16 cellular contexts compared by ENCODE assay signal in genomic region chr11:100515087-100515486, GRCh38.
A peak's percentile ranks its signal among the peaks of the same experiment; 100 is the strongest.
DNase-seq lines count a peak whose midpoint lies in the region; ATAC-seq and TF ChIP-seq lines count a peak whose summit lies in the region.
"Had no signal": no experiment of that assay in that cellular context is flagged by ENCODE, and none has a peak within 500 bp of the region (broad histone marks: within the 10 kb centered on the region; RNA-seq: fewer than 3 reads in every experiment).

No MANE protein-coding gene starts in this region.

- H3K56ac ChIP-seq in H9 (ENCODE audit: insufficient read length, low read depth, low read length) = no peak overlapping the region

- CTCF ChIA-PET in WTC11 (lab: Charles Lee) = interaction anchor here (0.8 kb wide), 1 partner anchor 11 kb away, joined by 4 read pairs; no protein-coding TSS in a partner anchor

- H3K79me2 ChIP-seq in H9 (ENCODE audit: insufficient read depth, low read length) (no peaks in the 10 kb centered on the region), neural progenitor cell (ENCODE audit: low read depth) (no peaks in the 10 kb centered on the region)

- H3K9ac ChIP-seq in H9 (ENCODE audit: extremely low read depth, insufficient read length, low read length) (no peak overlapping the region), neural progenitor cell (no peak overlapping the region)
- H3K9ac ChIP-seq: BLaER1 treated with 17β-estradiol and CSF1 and Interleukin-3, amounts not matched to agents 10 nM and 100 nM had no signal

- H3K4me3 Mint-ChIP-seq in H9 (no peak overlapping the region), WTC11 (no peak overlapping the region), neural progenitor cell (no peak overlapping the region)
- H3K4me3 Mint-ChIP-seq: activated CD4-positive, alpha-beta T cell treated with anti-CD3 and anti-CD28 coated beads, Interleukin-2, amount 10 ng/mL, durations not matched to agents 24 days and 14 days; activated naive CD8-positive, alpha-beta T cell treated with anti-CD3 and anti-CD28 coated beads, Interleukin-2, amount 10 ng/mL, durations not matched to agents 7 days and 5 days; immature natural killer cell had no signal

- H4K91ac ChIP-seq in H9 (ENCODE audit: insufficient read length, low read depth, low read length) = no peak overlapping the region

- no peak overlapping the region for H3K27ac ChIP-seq in H9 (ENCODE audit: insufficient read length, low read depth, low read length)
- H3K27ac ChIP-seq in neural progenitor cell = no peak overlapping the region
- H3K27ac ChIP-seq in WERI-Rb-1 = no peak overlapping the region
- H3K27ac ChIP-seq in caudate nucleus (ENCODE audit: low read depth, low read length) = no peak overlapping the region
- H3K27ac ChIP-seq: BLaER1 treated with 17β-estradiol and CSF1 and Interleukin-3, amounts not matched to agents 10 nM and 100 nM; colonic mucosa had no signal

- H2AK5ac ChIP-seq in H9 (ENCODE audit: insufficient read length, low read length) = no peak overlapping the region

- POLR2A ChIA-PET in WTC11 (lab: Charles Lee) = no interaction called here

- no peak overlapping the region for H3K14ac ChIP-seq in H9 (ENCODE audit: insufficient read depth, low read length)

- no peak overlapping the region for H2BK120ac ChIP-seq in H9 (ENCODE audit: low read depth, low read length, poor library complexity, severe bottlenecking)

- no peaks in the 10 kb centered on the region for H3K27me3 ChIP-seq in H9 (ENCODE audit: insufficient read depth, low read length)
- H3K27me3 ChIP-seq in neural progenitor cell = no peaks in the 10 kb centered on the region
- H3K27me3 ChIP-seq in WERI-Rb-1 (ENCODE audit: insufficient read depth, low read depth, severe bottlenecking) = no peaks in the 10 kb centered on the region
- H3K27me3 ChIP-seq: BLaER1 treated with 17β-estradiol and CSF1 and Interleukin-3, amounts not matched to agents 10 nM and 100 nM; colonic mucosa had no signal

- H3K27ac Mint-ChIP-seq in H9 (no peak overlapping the region), WTC11 (peak overlapping the region; percentile 61; the same call in 1 of the 2 replicates), neural progenitor cell (no peak overlapping the region)
- H3K27ac Mint-ChIP-seq: activated CD4-positive, alpha-beta T cell treated with anti-CD3 and anti-CD28 coated beads, Interleukin-2, amount 10 ng/mL, durations not matched to agents 24 days and 14 days; activated naive CD8-positive, alpha-beta T cell treated with anti-CD3 and anti-CD28 coated beads, Interleukin-2, amount 10 ng/mL, durations not matched to agents 7 days and 5 days; immature natural killer cell; progenitor cell of endocrine pancreas had no signal

- no peaks in the 10 kb centered on the region for H3K79me1 ChIP-seq in H9 (ENCODE audit: insufficient read depth, low read depth, low read length, poor library complexity, severe bottlenecking)

- H3K23me2 ChIP-seq in H9 (ENCODE audit: insufficient read length, low read depth, low read length, poor library complexity, severe bottlenecking) = no peaks in the 10 kb centered on the region

- no peak overlapping the region for H3T11ph ChIP-seq in H9 (ENCODE audit: low read length)

- H3K4me3 ChIP-seq in fibroblast of villous mesenchyme (ENCODE audit: low read depth, low read length) (no peak overlapping the region), neural progenitor cell (no peak overlapping the region), WERI-Rb-1 (ENCODE audit: low read depth, low read length) (no peak overlapping the region)
- H3K4me3 ChIP-seq: BLaER1 treated with 17β-estradiol and CSF1 and Interleukin-3, amounts not matched to agents 10 nM and 100 nM; colonic mucosa had no signal

- peak; percentile 87 for ATAC-seq in WTC11

- H3K4me1 Mint-ChIP-seq in H9 (peaks cover 8 to 11% of the 10 kb centered on the region in 2 experiments), WTC11 (peaks cover 8% of the 10 kb centered on the region), neural progenitor cell (peaks cover 3% of the 10 kb centered on the region)
- H3K4me1 Mint-ChIP-seq: activated CD4-positive, alpha-beta T cell treated with anti-CD3 and anti-CD28 coated beads, Interleukin-2, amount 10 ng/mL, durations not matched to agents 24 days and 14 days; activated naive CD8-positive, alpha-beta T cell treated with anti-CD3 and anti-CD28 coated beads, Interleukin-2, amount 10 ng/mL, durations not matched to agents 7 days and 5 days; immature natural killer cell had no signal

- H3K9me3 ChIP-seq in H9 (ENCODE audit: control insufficient read depth, low read depth, low read length) = no peaks in the 10 kb centered on the region
- H3K9me3 ChIP-seq in neural progenitor cell (ENCODE audit: low read depth) = no peaks in the 10 kb centered on the region
- H3K9me3 ChIP-seq in WERI-Rb-1 (ENCODE audit: severe bottlenecking) = no peaks in the 10 kb centered on the region
- H3K9me3 ChIP-seq: BLaER1 treated with 17β-estradiol and CSF1 and Interleukin-3, amounts not matched to agents 10 nM and 100 nM; colonic mucosa had no signal

- H2AFZ ChIP-seq in H9 (ENCODE audit: low read length) = no peak overlapping the region
- no peak overlapping the region for H2AFZ ChIP-seq in neural progenitor cell (replicated peaks)

- TF ChIP-seq CTCF in H9 (conservative IDR thresholded peaks at IDR 0.05) = no peak
- TF ChIP-seq CTCF in WTC11 (IDR thresholded peaks at IDR 0.05) = no peak
- no peak for TF ChIP-seq CTCF in fibroblast of villous mesenchyme (IDR thresholded peaks at IDR 0.05; ENCODE audit: insufficient read depth, low read depth, low read length)
- TF ChIP-seq CTCF in neural progenitor cell (IDR thresholded peaks at IDR 0.05) = no peak
- no peak for TF ChIP-seq CTCF in WERI-Rb-1 (IDR thresholded peaks at IDR 0.05; ENCODE audit: low read depth, low read length)

- DNase-seq in H9 (peak; percentile 49), WTC11 (ENCODE audit: low spot score) (peak; percentile 18), fibroblast of villous mesenchyme (ENCODE audit: low read depth) (peak; percentile 38), neural progenitor cell (ENCODE audit: low spot score) (peak; percentile 10), WERI-Rb-1 (no peak), HuH-7 (ENCODE audit: low spot score) (no peak), caudate nucleus (lab: John Stamatoyannopoulos, UW) (no peak)
- no peak for DNase-seq in stimulated activated CD4-positive, alpha-beta T cell treated with anti-CD3 and anti-CD28 coated beads, Interleukin-1b, Interleukin-23, amount 100 ng/mL, for 48 hours
- DNase-seq: activated CD4-positive, alpha-beta T cell treated with anti-CD3 and anti-CD28 coated beads, Interleukin-2, amount 10 ng/mL, durations not matched to agents 24 days and 14 days; activated naive CD8-positive, alpha-beta T cell treated with anti-CD3 and anti-CD28 coated beads, Interleukin-2, amount 10 ng/mL, durations not matched to agents 7 days and 5 days; activated T-cell treated with anti-CD3 and anti-CD28 coated beads, Interleukin-2, amount 50 U/mL, for 1 hour; colonic mucosa; immature natural killer cell; NCI-H187 had no signal

- no peak overlapping the region for H3K4ac ChIP-seq in H9 (ENCODE audit: low read depth, low read length)

- H3K9me3 Mint-ChIP-seq in H9 (no peaks in the 10 kb centered on the region), WTC11 (no peaks in the 10 kb centered on the region), neural progenitor cell (no peaks in the 10 kb centered on the region)
- H3K9me3 Mint-ChIP-seq: activated CD4-positive, alpha-beta T cell treated with anti-CD3 and anti-CD28 coated beads, Interleukin-2, amount 10 ng/mL, durations not matched to agents 24 days and 14 days had no signal

- H4K20me1 ChIP-seq in H9 (ENCODE audit: control insufficient read depth, insufficient read depth, insufficient read length) = no peaks in the 10 kb centered on the region
- no peaks in the 10 kb centered on the region for H4K20me1 ChIP-seq in neural progenitor cell (ENCODE audit: low read depth)
- H4K20me1 ChIP-seq: BLaER1 treated with 17β-estradiol and CSF1 and Interleukin-3, amounts not matched to agents 10 nM and 100 nM had no signal

- H2BK12ac ChIP-seq in H9 (ENCODE audit: insufficient read length, low read depth, low read length) = no peak overlapping the region

- H4K5ac ChIP-seq in H9 (ENCODE audit: insufficient read length, low read depth, low read length) = no peak overlapping the region

- no peak overlapping the region for H3K23ac ChIP-seq in H9 (ENCODE audit: insufficient read length, low read depth, low read length)

- H2BK15ac ChIP-seq in H9 (ENCODE audit: low read depth, low read length) = no peak overlapping the region

- H3K36me3 Mint-ChIP-seq in H9 (ENCODE audit: insufficient read depth in 1 of 3, low read depth in 3 of 3) = no peaks in the 10 kb centered on the region
- H3K36me3 Mint-ChIP-seq in WTC11 = no peaks in the 10 kb centered on the region
- H3K36me3 Mint-ChIP-seq in neural progenitor cell = no peaks in the 10 kb centered on the region
- H3K36me3 Mint-ChIP-seq: activated naive CD8-positive, alpha-beta T cell treated with anti-CD3 and anti-CD28 coated beads, Interleukin-2, amount 10 ng/mL, durations not matched to agents 7 days and 5 days; immature natural killer cell had no signal

- H4K8ac ChIP-seq in H9 (replicated peaks; ENCODE audit: insufficient read length, low read depth, low read length) = no peak overlapping the region

- H3K18ac ChIP-seq in H9 (ENCODE audit: insufficient read length, low read depth, low read length) = no peak overlapping the region

- H2BK5ac ChIP-seq in H9 (ENCODE audit: insufficient read length, low read length) = no peak overlapping the region

- H3K27me3 Mint-ChIP-seq in H9 (ENCODE audit: low read depth) (no peaks in the 10 kb centered on the region), WTC11 (ENCODE audit: low read depth) (no peaks in the 10 kb centered on the region), neural progenitor cell (ENCODE audit: insufficient read depth, low read depth) (no peaks in the 10 kb centered on the region)
- H3K27me3 Mint-ChIP-seq: activated CD4-positive, alpha-beta T cell treated with anti-CD3 and anti-CD28 coated beads, Interleukin-2, amount 10 ng/mL, durations not matched to agents 24 days and 14 days; activated naive CD8-positive, alpha-beta T cell treated with anti-CD3 and anti-CD28 coated beads, Interleukin-2, amount 10 ng/mL, durations not matched to agents 7 days and 5 days; progenitor cell of endocrine pancreas had no signal

- H3K4me1 ChIP-seq in H9 (ENCODE audit: insufficient read depth, low read length) = no peaks in the 10 kb centered on the region; the same call in 1 of the 2 replicates
- no peaks in the 10 kb centered on the region for H3K4me1 ChIP-seq in neural progenitor cell
- H3K4me1 ChIP-seq: BLaER1 treated with 17β-estradiol and CSF1 and Interleukin-3, amounts not matched to agents 10 nM and 100 nM; colonic mucosa had no signal

- H2BK20ac ChIP-seq in H9 (ENCODE audit: low read depth, low read length, poor library complexity, severe bottlenecking) = no peak overlapping the region

- H3K36me3 ChIP-seq in neural progenitor cell = no peaks in the 10 kb centered on the region
- no peaks in the 10 kb centered on the region for H3K36me3 ChIP-seq in WERI-Rb-1
- H3K36me3 ChIP-seq: BLaER1 treated with 17β-estradiol and CSF1 and Interleukin-3, amounts not matched to agents 10 nM and 100 nM; colonic mucosa had no signal

- no peaks in the 10 kb centered on the region for H3F3A ChIP-seq in neural progenitor cell (ENCODE audit: low read depth)

- H3K4me2 ChIP-seq in H9 (ENCODE audit: insufficient read depth, insufficient read length, low read length) = no peak overlapping the region
- no peak overlapping the region for H3K4me2 ChIP-seq in neural progenitor cell
- H3K4me2 ChIP-seq: BLaER1 treated with 17β-estradiol and CSF1 and Interleukin-3, amounts not matched to agents 10 nM and 100 nM had no signal

Comparison
In these comparisons a context has a peak if more than half of its experiments do, and no peak if none do; other contexts are left out.
1. DNase-seq: peak in H9 (single experiment), WTC11 (single experiment), fibroblast of villous mesenchyme (single experiment) and neural progenitor cell (single experiment); none in WERI-Rb-1 (single experiment), stimulated activated CD4-positive, alpha-beta T cell treated with anti-CD3 and anti-CD28 coated beads, Interleukin-1b, Interleukin-23, amount 100 ng/mL, for 48 hours (single experiment), HuH-7 (single experiment) and caudate nucleus (0 of 61).